In genomic region chr22:47787501-47788227, GRCh38 we compare ENCODE assay signal across 26 cellular contexts.
DNase-seq lines count a peak whose midpoint lies in the region; ATAC-seq and TF ChIP-seq lines count a peak whose summit lies in the region.
"Had no signal": no experiment of that assay in that cellular context is flagged by ENCODE, and none has a peak within 500 bp of the region (broad histone marks: within the 10 kb centered on the region; RNA-seq: fewer than 3 reads in every experiment).

No MANE protein-coding gene starts in this region.

- H3K4me2 ChIP-seq in smooth muscle cell = no peak overlapping the region
- H3K4me2 ChIP-seq: A549, PC-9 had no signal

- H2AFZ ChIP-seq in smooth muscle cell (ENCODE audit: low read depth) = no peak overlapping the region
- H2AFZ ChIP-seq: PC-9 had no signal

- no peak overlapping the region for H3K9ac ChIP-seq in smooth muscle cell (ENCODE audit: low read depth)

- no peaks in the 10 kb centered on the region for H4K20me1 ChIP-seq in smooth muscle cell (ENCODE audit: low read depth)

- no peaks in the 10 kb centered on the region for H3K79me2 ChIP-seq in smooth muscle cell (ENCODE audit: low read depth)

- H3K27me3 ChIP-seq in right atrium auricular region = no peaks in the 10 kb centered on the region
- H3K27me3 ChIP-seq in smooth muscle cell (ENCODE audit: low read depth) = no peaks in the 10 kb centered on the region
- H3K27me3 ChIP-seq: SJCRH30 had no signal

- H3K9me3 ChIP-seq in right atrium auricular region (peaks cover 0 to 9% of the 10 kb centered on the region in 2 donors), smooth muscle cell (replicated peaks; ENCODE audit: low read depth) (no peaks in the 10 kb centered on the region)
- H3K9me3 ChIP-seq: Caco-2, HAP-1, SJCRH30 had no signal

- no peaks in the 10 kb centered on the region for H3F3A ChIP-seq in smooth muscle cell (ENCODE audit: low read depth)

- no peaks in the 10 kb centered on the region for H3K36me3 ChIP-seq in right atrium auricular region
- no peaks in the 10 kb centered on the region for H3K36me3 ChIP-seq in smooth muscle cell (ENCODE audit: low read depth)
- H3K36me3 ChIP-seq: HAP-1, SJCRH30 had no signal

- intact Hi-C loops in left ventricle myocardium superior (cut with micrococcal nuclease) = no loop called here

- WGBS in smooth muscle cell (ENCODE audit: low lambda C conversion rate) = 92% methylated on average over 10 of the region's 10 CpGs

- DNase-seq in right atrium auricular region (ENCODE audit: low spot score) (peak; percentile 48), left ventricle myocardium superior (no peak), islet precursor cell (peak; percentile 43), smooth muscle cell (lab: John Stamatoyannopoulos, UW; ENCODE audit: unreplicated experiment) (no peak), NCI-H1048 (lab: John Stamatoyannopoulos, UW) (no peak), amniotic stem cell (lab: John Stamatoyannopoulos, UW) (no peak)
- DNase-seq in stimulated activated naive CD4-positive, alpha-beta T cell treated with Interleukin-2 at 50 U/mL for 16 hours (lab: John Stamatoyannopoulos, UW) = no peak
- DNase-seq: C1 segment of cervical spinal cord; Caco-2; CD8-positive, alpha-beta T cell; DMS 273 treated with DMSO at 0.1 percent for 48 hours; DMS79 treated with DMSO at 0.1 percent for 48 hours; GOT3; HFFc6; IMR-90; KG1; MM.1S; NCI-H1694; NCI-H2029 treated with DMSO at 0.1 percent for 48 hours; NCI-H2227 treated with DMSO at 0.1 percent for 48 hours; NCI-H526 treated with DMSO at 0.1 percent for 48 hours; PC-9; SJCRH30 had no signal

- no peak overlapping the region for H3K27ac ChIP-seq in right atrium auricular region
- H3K27ac ChIP-seq in smooth muscle cell (ENCODE audit: low read depth) = peak overlapping the region; percentile 91
- H3K27ac ChIP-seq: A549, PC-9, SJCRH30 had no signal

- TF ChIP-seq CTCF in right atrium auricular region (IDR thresholded peaks at IDR 0.05) (no peak), smooth muscle cell (IDR thresholded peaks at IDR 0.05; ENCODE audit: borderline replicate concordance, insufficient read depth, poor library complexity, severe bottlenecking) (no peak)

- H3K4me3 ChIP-seq in right atrium auricular region (no peak overlapping the region), smooth muscle cell (no peak overlapping the region)
- H3K4me3 ChIP-seq: A549, HAP-1, PC-9, SJCRH30 had no signal

- H3K4me1 ChIP-seq in right atrium auricular region (no peaks in the 10 kb centered on the region), smooth muscle cell (ENCODE audit: low read depth) (peaks cover 9% of the 10 kb centered on the region)
- H3K4me1 ChIP-seq: Caco-2, HAP-1, SJCRH30 had no signal

- ATAC-seq in left ventricle myocardium superior = no peak
- ATAC-seq: A549; CD8-positive, alpha-beta T cell; Right ventricle myocardium inferior had no signal

Comparison
In these comparisons a context has a peak if more than half of its experiments do, and no peak if none do; other contexts are left out.
1. DNase-seq: peak in right atrium auricular region (single experiment) and islet precursor cell (single experiment); none in left ventricle myocardium superior (single experiment), smooth muscle cell (single experiment), NCI-H1048 (single experiment), amniotic stem cell (single experiment) and stimulated activated naive CD4-positive, alpha-beta T cell treated with Interleukin-2 at 50 U/mL for 16 hours (single experiment).